ENCODE assay signal across 10 cellular contexts in the genomic region with DNA sequence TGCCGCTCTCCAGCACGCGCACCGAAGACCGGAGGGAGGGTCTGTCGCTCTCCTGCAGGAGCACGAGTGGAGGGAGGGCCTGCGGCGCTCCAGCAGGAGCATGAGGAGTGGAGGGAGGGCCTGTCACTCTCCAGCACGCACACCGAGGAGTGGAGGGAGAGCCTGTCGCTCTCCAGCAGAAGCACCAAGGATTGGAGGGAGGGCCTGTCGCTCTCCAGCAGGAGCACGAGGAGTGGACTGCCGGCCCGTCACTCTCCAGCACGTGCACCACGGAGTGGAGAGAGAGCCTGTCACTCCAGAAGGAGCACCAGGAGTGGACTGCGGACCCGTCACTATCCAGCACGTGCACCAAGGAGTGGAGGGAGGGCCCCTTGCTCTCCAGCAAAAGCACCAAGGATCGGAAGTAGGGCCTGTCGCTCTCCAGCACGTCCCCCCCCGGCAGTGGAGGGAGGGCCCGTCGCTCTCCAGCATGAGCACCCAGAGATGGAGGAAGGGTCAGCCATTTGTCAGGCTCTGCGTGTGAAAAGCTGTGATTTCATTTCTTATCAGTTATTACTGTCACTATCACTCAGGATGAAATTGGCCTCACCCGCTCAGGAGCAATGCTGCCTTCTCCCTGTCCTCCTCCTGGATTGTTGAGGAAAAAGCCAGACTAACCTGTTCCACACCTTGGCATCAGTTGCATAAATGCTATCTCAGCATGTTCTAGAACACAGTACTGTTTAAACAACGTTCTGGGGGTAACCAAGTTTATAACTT. TPM values are rescaled to one million over a fixed set of nuclear protein-coding genes. Genes with fewer than 3 reads are reported as not detected.
DNase-seq lines count a peak whose midpoint lies in the region; ATAC-seq, FAIRE-seq and TF ChIP-seq lines count a peak whose summit lies in the region.
"Had no signal": no experiment of that assay in that cellular context is flagged by ENCODE, and none has a peak within 500 bp of the region (broad histone marks: within the 10 kb centered on the region; RNA-seq: fewer than 3 reads in every experiment).

No MANE protein-coding gene starts in this region.

- H3K9me3 Mint-ChIP-seq in osteocyte (ENCODE audit: unreplicated experiment): no peaks in the 10 kb centered on the region

- peaks cover 0 to 12% (median 0%) of the 10 kb centered on the region in 3 donors for H3K4me1 ChIP-seq in pancreas

- H3K27me3 Mint-ChIP-seq in osteocyte (ENCODE audit: unreplicated experiment): no peaks in the 10 kb centered on the region

- H3K36me3 Mint-ChIP-seq in osteocyte (ENCODE audit: unreplicated experiment): peaks cover 17% of the 10 kb centered on the region

- no peaks in the 10 kb centered on the region for H3K4me1 Mint-ChIP-seq in osteocyte (ENCODE audit: unreplicated experiment)

- H3K9me3 ChIP-seq in pancreas: no peaks in the 10 kb centered on the region

- no peak overlapping the region for H3K4me3 Mint-ChIP-seq in osteocyte (ENCODE audit: unreplicated experiment)

- ATAC-seq in Right ventricle myocardium superior (ENCODE audit: poor library complexity): peak; percentile 88
- peak; percentile 32 to 87 (median 58) for ATAC-seq in pancreas
- ATAC-seq in GM18517 (IDR thresholded peaks at IDR 0.05; ENCODE audit: unreplicated experiment): no peak

- TF ChIP-seq CTCF in pancreas (IDR thresholded peaks at IDR 0.05) (no peak), osteocyte (IDR thresholded peaks at IDR 0.05) (no peak)

- no peak overlapping the region for H3K4me3 ChIP-seq in pancreas

- H3K27me3 ChIP-seq in pancreas: no peaks in the 10 kb centered on the region

- no peak for FAIRE-seq in pancreas (lab: Jason Lieb, UNC)
- FAIRE-seq: G401.6 had no signal

- no peak overlapping the region for H3K27ac Mint-ChIP-seq in osteocyte (ENCODE audit: unreplicated experiment)

- H3K27ac ChIP-seq in pancreas: no peak overlapping the region

- peak; percentile 85 for DNase-seq in DMS53 treated with DMSO at 0.1 percent for 48 hours (lab: John Stamatoyannopoulos, UW; ENCODE audit: unreplicated experiment)
- DNase-seq in NCI-H510A treated with DMSO at 0.1 percent for 48 hours (lab: John Stamatoyannopoulos, UW): peak; percentile 56
- DNase-seq in Right ventricle myocardium superior: peak; percentile 84
- DNase-seq in pancreas: peak in 4 of 6 donors; percentile 50 to 80 (median 68)
- DNase-seq in T-helper 2 cell: no peak
- DNase-seq in activated T-cell treated with anti-CD3 and anti-CD28 coated beads, Interleukin-2, amount 50 U/mL, for 48 hours: no peak
- no peak for DNase-seq in osteocyte (ENCODE audit: extremely low spot score, unreplicated experiment)
- DNase-seq: SHP77 treated with DMSO at 0.1 percent for 48 hours had no signal

- peaks cover 0 to 21% (median 0%) of the 10 kb centered on the region in 3 donors for H3K36me3 ChIP-seq in pancreas

- 71 to 83% methylated on average over 30 of the region's 30 CpGs for WGBS in pancreas, 2 donors

- intact Hi-C loops in Right ventricle myocardium superior (cut with DNase I): no loop called here
- intact Hi-C loops in pancreas (cut with DNase I): no loop called here

RNA-seq across cellular contexts. Expression of gene ADI1, which starts 35.9 kb away (rescaled TPM):
- total RNA-seq in Right ventricle myocardium superior: 141 TPM
- total RNA-seq in pancreas: 10 to 100 TPM in 5 of 6 donors, 1 to 10 TPM in 1; 9.9 to 26.0 (median 19.2) TPM
- 10 to 100 TPM; 17.8 to 29.7 TPM for polyA plus RNA-seq in pancreas
- 48.5 and 54.0 TPM in 2 replicates for total RNA-seq in osteocyte

Comparison
In these comparisons a context has a peak if more than half of its experiments do, and no peak if none do; other contexts are left out.
1. DNase-seq: peak in DMS53 treated with DMSO at 0.1 percent for 48 hours (single experiment), NCI-H510A treated with DMSO at 0.1 percent for 48 hours (single experiment), Right ventricle myocardium superior (single experiment) and pancreas (4 of 6); none in T-helper 2 cell (0 of 5), activated T-cell treated with anti-CD3 and anti-CD28 coated beads, Interleukin-2, amount 50 U/mL, for 48 hours (0 of 2) and osteocyte (single experiment).